ENCODE assay signal across 11 cellular contexts in genomic region chr10:29646960-29647431, GRCh38. TPM values are rescaled to one million over a fixed set of nuclear protein-coding genes. Genes with fewer than 3 reads are reported as not detected.
DNase-seq lines count a peak whose midpoint lies in the region; ATAC-seq, FAIRE-seq and TF ChIP-seq lines count a peak whose summit lies in the region.
"Had no signal": no experiment of that assay in that cellular context is flagged by ENCODE, and none has a peak within 500 bp of the region (broad histone marks: within the 10 kb centered on the region; RNA-seq: fewer than 3 reads in every experiment).

No MANE protein-coding gene starts in this region.

- H3K4me1 Mint-ChIP-seq in astrocyte (ENCODE audit: low read depth, unreplicated experiment): peaks cover 60% of the 10 kb centered on the region
- H3K4me1 Mint-ChIP-seq in stimulated activated memory B cell treated with anti-CD40 and anti-IgM and Interleukin-4, amounts not matched to agents 10 μg/mL and 1 μg/mL and 100 μg/mL, for 72 hours: peaks cover 16% of the 10 kb centered on the region

- peak; percentile 51 for DNase-seq in astrocyte (ENCODE audit: low read depth)
- no peak for DNase-seq in right cardiac atrium
- no peak for DNase-seq in stomach
- DNase-seq in DMS79 (lab: John Stamatoyannopoulos, UW): no peak
- no peak for DNase-seq in lower lobe of right lung
- DNase-seq in NCI-H1105 treated with DMSO at 0.1 percent for 48 hours (lab: John Stamatoyannopoulos, UW): no peak
- DNase-seq: activated gamma-delta T cell treated with Interleukin-2 at 50 U/mL for 16 hours had no signal

- H3K4me2 ChIP-seq in astrocyte (ENCODE audit: low read length): peak overlapping the region; percentile 50

- peaks cover 36% of the 10 kb centered on the region for H3K79me2 ChIP-seq in astrocyte (ENCODE audit: insufficient read depth, low read length)

- no peaks in the 10 kb centered on the region for H3K9me3 ChIP-seq in KOPT-K1 (ENCODE audit: insufficient read depth, low read length, poor library complexity, severe bottlenecking)
- H3K9me3 ChIP-seq in astrocyte (ENCODE audit: insufficient read depth, low read depth, low read length): no peaks in the 10 kb centered on the region
- H3K9me3 ChIP-seq in right cardiac atrium (ENCODE audit: control insufficient read depth, low read length): no peaks in the 10 kb centered on the region
- H3K9me3 ChIP-seq in stomach: no peaks in the 10 kb centered on the region
- no peaks in the 10 kb centered on the region for H3K9me3 ChIP-seq in lower lobe of right lung
- H3K9me3 ChIP-seq: SJSA1 had no signal

- H3K27ac Mint-ChIP-seq in astrocyte (ENCODE audit: unreplicated experiment): peak overlapping the region; percentile 21
- H3K27ac Mint-ChIP-seq in stimulated activated memory B cell treated with anti-CD40 and anti-IgM and Interleukin-4, amounts not matched to agents 10 μg/mL and 1 μg/mL and 100 μg/mL, for 72 hours: no peak overlapping the region

- H3K36me3 ChIP-seq in KOPT-K1 (ENCODE audit: insufficient read depth, low read length) (no peaks in the 10 kb centered on the region), astrocyte (ENCODE audit: insufficient read depth, low read length) (peaks cover 2% of the 10 kb centered on the region), stomach (no peaks in the 10 kb centered on the region), lower lobe of right lung (no peaks in the 10 kb centered on the region)
- H3K36me3 ChIP-seq: SJSA1 had no signal

- H2AFZ ChIP-seq in astrocyte (ENCODE audit: low read depth, low read length): no peak overlapping the region

- peaks cover 16% of the 10 kb centered on the region for H3K36me3 Mint-ChIP-seq in astrocyte (ENCODE audit: low read depth, unreplicated experiment)
- H3K36me3 Mint-ChIP-seq in stimulated activated memory B cell treated with anti-CD40 and anti-IgM and Interleukin-4, amounts not matched to agents 10 μg/mL and 1 μg/mL and 100 μg/mL, for 72 hours: no peaks in the 10 kb centered on the region

- peak; percentile 67 for TF ChIP-seq EP300 in stomach (IDR thresholded peaks at IDR 0.05)

- no peak for TF ChIP-seq POLR2A in stomach (IDR thresholded peaks at IDR 0.05)

- H3K27me3 Mint-ChIP-seq in astrocyte (ENCODE audit: low read depth, unreplicated experiment): no peaks in the 10 kb centered on the region
- no peaks in the 10 kb centered on the region for H3K27me3 Mint-ChIP-seq in stimulated activated memory B cell treated with anti-CD40 and anti-IgM and Interleukin-4, amounts not matched to agents 10 μg/mL and 1 μg/mL and 100 μg/mL, for 72 hours

- no peak overlapping the region for H3K4me3 ChIP-seq in astrocyte (ENCODE audit: insufficient read depth, low read depth, low read length)
- no peak overlapping the region for H3K4me3 ChIP-seq in right cardiac atrium (ENCODE audit: low read length)
- peak overlapping the region in 1 of 4 donors; percentile 5 for H3K4me3 ChIP-seq in stomach
- H3K4me3 ChIP-seq in lower lobe of right lung: no peak overlapping the region
- H3K4me3 ChIP-seq: K562, SJSA1 had no signal

- TF ChIP-seq CTCF in astrocyte (IDR thresholded peaks at IDR 0.05; ENCODE audit: insufficient read depth, low read depth, low read length) (no peak), stomach (IDR thresholded peaks at IDR 0.05) (no peak), lower lobe of right lung (IDR thresholded peaks at IDR 0.05) (no peak)

- H4K20me1 ChIP-seq in astrocyte (ENCODE audit: insufficient read depth, low read length): peaks cover 47% of the 10 kb centered on the region

- H3K4me1 ChIP-seq in astrocyte (ENCODE audit: insufficient read depth, low read length): peaks cover 60% of the 10 kb centered on the region
- peaks cover 16% of the 10 kb centered on the region for H3K4me1 ChIP-seq in right cardiac atrium (ENCODE audit: control insufficient read depth, insufficient read depth, low read length)
- peaks cover 27 to 78% (median 53%) of the 10 kb centered on the region in 4 donors for H3K4me1 ChIP-seq in stomach
- H3K4me1 ChIP-seq in lower lobe of right lung: peaks cover 34% of the 10 kb centered on the region

- 57% methylated on average over 3 of the region's 3 CpGs for WGBS in right cardiac atrium
- WGBS in stomach, 5 donors: 61 to 83% (median 69%) methylated on average over 3 of the region's 3 CpGs

- intact Hi-C loops in right cardiac atrium (cut with DNase I) (loop anchor here in 1 of 4 donors (10.0 kb wide), 1 partner anchor 88 kb away; no protein-coding TSS in a partner anchor), stomach (cut with DNase I; ENCODE audit: low total_unique reads) (no loop called here), lower lobe of right lung (cut with DNase I) (no loop called here)

- H3K27me3 ChIP-seq in astrocyte (ENCODE audit: insufficient read depth, low read length) (no peaks in the 10 kb centered on the region), right cardiac atrium (ENCODE audit: control insufficient read depth, insufficient read depth) (no peaks in the 10 kb centered on the region), stomach (no peaks in the 10 kb centered on the region), lower lobe of right lung (ENCODE audit: low read depth) (no peaks in the 10 kb centered on the region)
- H3K27me3 ChIP-seq: SJSA1 had no signal

- peak overlapping the region; percentile 14 for H3K9ac ChIP-seq in astrocyte (ENCODE audit: low read length)

- ATAC-seq in right cardiac atrium (peak in 1 of 2 donors; percentile 6), lower lobe of right lung (no peak)
- ATAC-seq in stimulated activated memory B cell treated with anti-CD40 and anti-IgM and Interleukin-4, amounts not matched to agents 10 μg/mL and 1 μg/mL and 100 μg/mL, for 72 hours: no peak
- ATAC-seq: K562 had no signal

- H3K4me3 Mint-ChIP-seq in astrocyte (ENCODE audit: unreplicated experiment): no peak overlapping the region
- H3K4me3 Mint-ChIP-seq in stimulated activated memory B cell treated with anti-CD40 and anti-IgM and Interleukin-4, amounts not matched to agents 10 μg/mL and 1 μg/mL and 100 μg/mL, for 72 hours: no peak overlapping the region

- H3K9me3 Mint-ChIP-seq in astrocyte (ENCODE audit: unreplicated experiment): peaks cover 7% of the 10 kb centered on the region
- H3K9me3 Mint-ChIP-seq in stimulated activated memory B cell treated with anti-CD40 and anti-IgM and Interleukin-4, amounts not matched to agents 10 μg/mL and 1 μg/mL and 100 μg/mL, for 72 hours: peaks cover 2% of the 10 kb centered on the region

- peak; percentile 43 for FAIRE-seq in astrocyte (lab: Jason Lieb, UNC)
- FAIRE-seq: K562 had no signal

- H3K27ac ChIP-seq in KOPT-K1 (ENCODE audit: low read depth, low read length, poor library complexity, severe bottlenecking): peak overlapping the region; percentile 16
- H3K27ac ChIP-seq in astrocyte (ENCODE audit: low read depth, low read length): peak overlapping the region; percentile 20
- H3K27ac ChIP-seq in right cardiac atrium (ENCODE audit: low read length): peak overlapping the region; percentile 57
- peak overlapping the region in 4 of 5 donors; percentile 59 to 90 (median 70) for H3K27ac ChIP-seq in stomach
- no peak overlapping the region for H3K27ac ChIP-seq in lower lobe of right lung
- H3K27ac ChIP-seq: SJSA1 had no signal

RNA-seq across cellular contexts. Expression of gene SVIL, which starts 12.2 kb away (rescaled TPM):
- total RNA-seq in astrocyte (70.4 and 73.3 TPM in 2 replicates), right cardiac atrium (100 to 1,000 TPM; 254 to 374 (median 287) TPM), stomach (100 to 1,000 TPM in 4 of 5 donors, 10 to 100 TPM in 1; 95.9 to 400 (median 131) TPM), lower lobe of right lung (118 TPM)
- polyA plus RNA-seq in right cardiac atrium (106 TPM), stomach (10 to 100 TPM in 1 of 3 donors, 1 to 10 TPM in 2; 6.8 to 32.4 (median 7.5) TPM)
